1 cellular context compared by ENCODE assay signal in the genomic region with DNA sequence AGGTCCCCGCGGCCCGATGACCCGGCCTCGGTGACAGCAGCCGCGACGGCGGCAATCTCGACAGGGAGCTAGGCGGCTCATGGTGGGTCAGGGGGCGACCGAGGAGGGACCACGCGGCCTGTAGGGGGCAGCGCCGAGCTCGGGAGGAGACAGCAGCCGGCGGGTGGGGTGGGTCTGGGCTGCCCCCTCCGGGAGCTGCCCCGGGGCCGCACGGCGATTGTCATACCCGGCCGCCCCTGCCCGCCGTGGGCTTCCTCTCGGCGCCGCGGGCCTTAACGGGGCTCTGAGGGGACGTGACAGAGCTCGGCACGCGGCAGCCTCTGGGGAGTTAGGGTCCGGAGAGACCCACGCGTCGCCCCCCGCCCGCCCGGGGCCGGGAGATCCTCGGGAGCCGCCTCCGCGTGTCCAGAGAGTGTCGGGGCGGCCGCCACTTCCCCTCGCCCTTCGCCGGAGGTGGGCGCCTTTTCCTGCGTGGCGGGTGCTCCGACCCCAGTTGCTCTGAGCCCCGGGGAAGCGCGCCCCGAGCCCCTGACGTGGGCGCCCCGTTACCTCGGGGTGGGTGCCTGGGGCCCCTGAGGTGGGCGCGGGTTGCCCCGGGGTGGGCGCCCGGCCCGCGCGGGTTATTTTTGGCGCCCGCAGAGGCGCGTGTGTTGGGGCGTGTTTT.
TF ChIP-seq lines count a peak whose summit lies in the region.

No MANE protein-coding gene starts in this region.

TF ChIP-seq in IMR-90, 13 proteins besides CTCF, POLR2A, EP300 and RAD21 (continued from another document):
- TF ChIP-seq, protein P1, sequence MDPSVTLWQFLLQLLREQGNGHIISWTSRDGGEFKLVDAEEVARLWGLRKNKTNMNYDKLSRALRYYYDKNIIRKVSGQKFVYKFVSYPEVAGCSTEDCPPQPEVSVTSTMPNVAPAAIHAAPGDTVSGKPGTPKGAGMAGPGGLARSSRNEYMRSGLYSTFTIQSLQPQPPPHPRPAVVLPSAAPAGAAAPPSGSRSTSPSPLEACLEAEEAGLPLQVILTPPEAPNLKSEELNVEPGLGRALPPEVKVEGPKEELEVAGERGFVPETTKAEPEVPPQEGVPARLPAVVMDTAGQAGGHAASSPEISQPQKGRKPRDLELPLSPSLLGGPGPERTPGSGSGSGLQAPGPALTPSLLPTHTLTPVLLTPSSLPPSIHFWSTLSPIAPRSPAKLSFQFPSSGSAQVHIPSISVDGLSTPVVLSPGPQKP (IDR thresholded peaks at IDR 0.05; ENCODE audit: borderline replicate concordance, low read depth, low read length) = no peak
- TF ChIP-seq BHLHE40 (IDR thresholded peaks at IDR 0.05; ENCODE audit: low read depth, low read length) = no peak
- TF ChIP-seq CEBPB (IDR thresholded peaks at IDR 0.05; ENCODE audit: low read depth, low read length) = no peak
